ENCODE assay signal across 8 cellular contexts in the genomic region with DNA sequence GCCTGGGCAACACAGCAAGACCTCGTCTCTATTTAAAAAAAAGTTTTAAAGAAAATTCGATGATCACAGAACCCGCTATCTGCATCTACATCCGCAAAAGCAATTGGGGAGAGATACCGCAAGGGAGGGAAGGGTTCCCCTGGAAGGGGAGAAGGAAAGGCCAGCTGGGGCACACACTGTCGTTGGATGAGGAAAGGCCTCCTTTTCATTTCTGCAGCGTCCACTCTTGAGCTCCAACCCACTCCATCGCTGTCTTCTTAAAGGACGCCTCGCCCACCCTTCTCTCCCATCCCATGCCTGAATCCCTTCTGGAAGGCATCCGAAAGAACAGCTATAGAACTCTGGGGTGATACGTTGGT. TPM values are rescaled to one million over a fixed set of nuclear protein-coding genes. Genes with fewer than 3 reads are reported as not detected.
DNase-seq lines count a peak whose midpoint lies in the region; ATAC-seq and TF ChIP-seq lines count a peak whose summit lies in the region.
"Had no signal": no experiment of that assay in that cellular context is flagged by ENCODE, and none has a peak within 500 bp of the region (broad histone marks: within the 10 kb centered on the region; RNA-seq: fewer than 3 reads in every experiment).

No MANE protein-coding gene starts in this region.

- TF ChIP-seq CTCF in HL-60 (IDR thresholded peaks at IDR 0.05; ENCODE audit: insufficient read depth, low read length) (no peak), astrocyte of the spinal cord (IDR thresholded peaks at IDR 0.05; ENCODE audit: low read depth, low read length) (no peak), right lobe of liver (IDR thresholded peaks at IDR 0.05) (no peak), testis (IDR thresholded peaks at IDR 0.05) (no peak), Calu3 (IDR thresholded peaks at IDR 0.05; ENCODE audit: unreplicated experiment) (no peak)

- intact Hi-C loops in right lobe of liver (cut with DNase I) (no loop called here), testis (cut with DNase I; ENCODE audit: low total_unique reads) (no loop called here), Calu3 (cut with micrococcal nuclease; ENCODE audit: unreplicated experiment) (loop anchor here (1.0 kb wide), 1 partner anchor 36 kb away; no protein-coding TSS in a partner anchor)

- peak overlapping the region; percentile 66 for H3K4me3 ChIP-seq in HL-60 (replicated peaks; ENCODE audit: insufficient read depth, low read length)
- peak overlapping the region; percentile 59 for H3K4me3 ChIP-seq in astrocyte of the spinal cord (ENCODE audit: low read depth, low read length)
- peak overlapping the region; percentile 28 to 56 (median 48) for H3K4me3 ChIP-seq in right lobe of liver
- H3K4me3 ChIP-seq in testis: peak overlapping the region; percentile 50 to 62

- H3K27ac Mint-ChIP-seq in Calu3 (ENCODE audit: unreplicated experiment): no peak overlapping the region

- H3K27me3 Mint-ChIP-seq in Calu3 (ENCODE audit: unreplicated experiment): no peaks in the 10 kb centered on the region

- H3K36me3 ChIP-seq in right lobe of liver (peaks cover 0 to 7% (median 0%) of the 10 kb centered on the region in 4 donors), testis (ENCODE audit: low read depth, missing control alignments) (no peaks in the 10 kb centered on the region)

- H3K36me3 Mint-ChIP-seq in Calu3 (ENCODE audit: insufficient read depth, unreplicated experiment): peaks cover 44% of the 10 kb centered on the region

- in situ Hi-C loops in astrocyte of the spinal cord (cut with HindIII; ENCODE audit: low sequenced_read_pairs): no loop called here

- no peak overlapping the region for H3K4me3 Mint-ChIP-seq in Calu3 (ENCODE audit: low read depth, unreplicated experiment)

- WGBS in right lobe of liver (ENCODE audit: insufficient coverage, low coverage, low lambda C conversion rate, missing lambda C conversion rate): 47% methylated on average over 11 of the region's 12 CpGs
- WGBS in testis, 2 donors: 34 to 42% methylated on average over 9 to 12 of the region's 12 CpGs

- H3K4me1 ChIP-seq in right lobe of liver: peaks cover 0 to 11% (median 0%) of the 10 kb centered on the region in 4 donors
- peaks cover 22% of the 10 kb centered on the region for H3K4me1 ChIP-seq in testis

- ATAC-seq in right lobe of liver (peak in 1 of 4 donors; percentile 2), GM21576 (IDR thresholded peaks at IDR 0.05; ENCODE audit: unreplicated experiment) (no peak)

- H3K27ac ChIP-seq in HL-60 (replicated peaks) (no peak overlapping the region), right lobe of liver (no peak overlapping the region), testis (no peak overlapping the region)

- H3K9me3 ChIP-seq in right lobe of liver: no peaks in the 10 kb centered on the region
- no peaks in the 10 kb centered on the region for H3K9me3 ChIP-seq in testis

- TF ChIP-seq POLR2A in right lobe of liver (IDR thresholded peaks at IDR 0.05) (no peak), testis (IDR thresholded peaks at IDR 0.05) (no peak)

- BruUV-seq in Calu3 (replicated peaks; lab: Mats Ljungman, UMichigan): no TSS peak

- peaks cover 34% of the 10 kb centered on the region for H3K27me3 ChIP-seq in HL-60 (ENCODE audit: insufficient read depth, poor library complexity, severe bottlenecking)
- H3K27me3 ChIP-seq in right lobe of liver: peaks cover 0 to 11% of the 10 kb centered on the region in 2 donors
- no peaks in the 10 kb centered on the region for H3K27me3 ChIP-seq in testis

- no peaks in the 10 kb centered on the region for H3K9me3 Mint-ChIP-seq in Calu3 (ENCODE audit: low read depth, unreplicated experiment)

- CTCF ChIA-PET in Calu3 (lab: Charles Lee): interaction anchor here (0.6 to 1.2 kb wide), 3 partner anchors 102 to 298 kb away, joined by 3 to 5 read pairs (median 4); no protein-coding TSS in a partner anchor

- DNase-seq in HL-60 (ENCODE audit: low read depth in 1 of 2, low spot score in 1 of 2): no peak
- no peak for DNase-seq in astrocyte of the spinal cord (ENCODE audit: low read depth, low spot score)
- DNase-seq in right lobe of liver: no peak
- no peak for DNase-seq in testis
- DNase-seq in NAMALWA (ENCODE audit: low spot score): no peak
- DNase-seq in Calu3: no peak

- H3K4me1 Mint-ChIP-seq in Calu3 (ENCODE audit: low read depth, unreplicated experiment): peaks cover 31% of the 10 kb centered on the region

RNA-seq across cellular contexts. Expression of a gene that starts 3.2 kb away (rescaled TPM):
- total RNA-seq in right lobe of liver (not detected), testis (10 to 100 TPM in 1 of 2 donors, 1 to 10 TPM in 1; 3.7 to 10.6 TPM), Calu3 (2022) (45.4 and 59.6 TPM in 2 replicates)
- polyA plus RNA-seq in testis (ENCODE audit: insufficient read depth, low read depth, low replicate concordance): 4.3 TPM

RNA-seq across cellular contexts. Expression of a gene that starts 11.1 kb away (rescaled TPM):
- 10 to 100 TPM; 15.4 to 38.3 (median 20.9) TPM for total RNA-seq in right lobe of liver
- 10 to 100 TPM; 48.7 to 57.8 TPM for total RNA-seq in testis
- 128 TPM for polyA plus RNA-seq in testis (ENCODE audit: insufficient read depth, low read depth, low replicate concordance)
- 366 and 464 TPM in 2 replicates for total RNA-seq in Calu3 (2022)

RNA-seq across cellular contexts. Expression of a gene that starts 30.3 kb away (rescaled TPM):
- not detected for total RNA-seq in right lobe of liver
- under 1 TPM; 0.39 to 0.81 TPM for total RNA-seq in testis
- 0.53 TPM for polyA plus RNA-seq in testis (ENCODE audit: insufficient read depth, low read depth, low replicate concordance)
- total RNA-seq in Calu3 (2022): not detected in 2 replicates
- polyA plus RNA-seq: adipose tissue had no signal

RNA-seq across cellular contexts. Expression of a gene that starts 54.7 kb away (rescaled TPM):
- total RNA-seq in right lobe of liver (under 1 TPM; 0.20 to 0.56 (median 0.34) TPM), testis (1 to 10 TPM in 1 of 2 donors, under 1 TPM in 1; 0.16 to 1.5 TPM), Calu3 (2022) (0.15 TPM in 1 of 2 replicates, not detected in the other)
- not detected for polyA plus RNA-seq in testis (ENCODE audit: insufficient read depth, low read depth, low replicate concordance)

Comparison
In these comparisons a context has a peak if more than half of its experiments do, and no peak if none do; other contexts are left out.
1. RNA of a gene that starts 3.2 kb away (total RNA-seq): 45.4 to 59.6 TPM in Calu3 and 3.7 to 10.6 TPM in testis; not detected in right lobe of liver; every median in the first group is over 4 times any median in the second.
2. Peak in every context shown above with its lines, with median percentiles within 50 percentile points of each other: H3K4me3 ChIP-seq.